ENCODE assay signal across 15 cellular contexts in genomic region chr10:133527779-133528271, GRCh38. TPM values are rescaled to one million over a fixed set of nuclear protein-coding genes. Genes with fewer than 3 reads are reported as not detected.
DNase-seq lines count a peak whose midpoint lies in the region; ATAC-seq and TF ChIP-seq lines count a peak whose summit lies in the region.
"Had no signal": no experiment of that assay in that cellular context is flagged by ENCODE, and none has a peak within 500 bp of the region (broad histone marks: within the 10 kb centered on the region; RNA-seq: fewer than 3 reads in every experiment).

No MANE protein-coding gene starts in this region.

- intact Hi-C loops in breast epithelium (cut with DNase I; ENCODE audit: low total_unique reads) (no loop called here), MCF 10A (cut with micrococcal nuclease) (loop anchor here (10.0 kb wide), 1 partner anchor 623 kb away; no protein-coding TSS in a partner anchor), left lung (cut with DNase I) (no loop called here)

- CTCF ChIA-PET in MCF 10A (lab: Yijun Ruan, JAX) = no interaction called here

- H3K4me3 ChIP-seq in breast epithelium = peak overlapping the region in 2 of 3 donors; percentile 47 to 56
- peak overlapping the region in 1 of 2 donors; percentile 0 for H3K4me3 ChIP-seq in left lung
- peak overlapping the region; percentile 11 for H3K4me3 ChIP-seq in thymus (ENCODE audit: low read length)
- H3K4me3 ChIP-seq: adrenal gland, uterus had no signal

- DNase-seq in breast epithelium (ENCODE audit: low spot score in 2 of 2) (no peak), MCF 10A (ENCODE audit: unreplicated experiment) (no peak), cerebellum (ENCODE audit: low spot score) (peak; percentile 40), left lung (no peak), DMS79 treated with DMSO at 0.1 percent for 48 hours (lab: John Stamatoyannopoulos, UW) (no peak), omental fat pad (ENCODE audit: low spot score) (no peak)
- DNase-seq: activated CD8-positive, alpha-beta memory T cell treated with anti-CD3 and anti-CD28 coated beads, Interleukin-2, amount 50 U/mL, for 4 hours; adrenal gland; left cardiac atrium; uterus had no signal

- TF ChIP-seq CTCF in breast epithelium (IDR thresholded peaks at IDR 0.05) = no peak
- no peak for TF ChIP-seq CTCF in MCF 10A (IDR thresholded peaks at IDR 0.05; ENCODE audit: unreplicated experiment)
- TF ChIP-seq CTCF in left lung (IDR thresholded peaks at IDR 0.05) = no peak
- TF ChIP-seq CTCF in omental fat pad (IDR thresholded peaks at IDR 0.05) = no peak

- H3K27ac Mint-ChIP-seq in MCF 10A (ENCODE audit: low read depth, unreplicated experiment) = no peak overlapping the region
- H3K27ac Mint-ChIP-seq: WTC11 had no signal

- POLR2A ChIA-PET in MCF 10A (lab: Yijun Ruan, JAX) = no interaction called here

- H3K4me1 ChIP-seq in breast epithelium (no peaks in the 10 kb centered on the region), left lung (peaks cover 3 to 21% of the 10 kb centered on the region in 2 donors), thymus (ENCODE audit: control insufficient read depth, insufficient read depth, low read length) (no peaks in the 10 kb centered on the region)
- H3K4me1 ChIP-seq: adrenal gland, uterus had no signal

- no peak overlapping the region for H3K4me3 Mint-ChIP-seq in MCF 10A (ENCODE audit: unreplicated experiment)
- H3K4me3 Mint-ChIP-seq: WTC11 had no signal

- H3K9me3 Mint-ChIP-seq in MCF 10A (ENCODE audit: unreplicated experiment) = peaks cover 8% of the 10 kb centered on the region

- H3K4me1 Mint-ChIP-seq in MCF 10A (ENCODE audit: insufficient read depth, unreplicated experiment) = no peaks in the 10 kb centered on the region
- H3K4me1 Mint-ChIP-seq: WTC11 had no signal

- H3K36me3 ChIP-seq in breast epithelium (no peaks in the 10 kb centered on the region), left lung (no peaks in the 10 kb centered on the region), thymus (ENCODE audit: control insufficient read depth, insufficient read depth) (no peaks in the 10 kb centered on the region)
- H3K36me3 ChIP-seq: adrenal gland, uterus had no signal

- ATAC-seq in left lung = peak; percentile 25
- no peak for ATAC-seq in HG02763 (IDR thresholded peaks at IDR 0.05; ENCODE audit: unreplicated experiment)
- ATAC-seq in omental fat pad (ENCODE audit: low FRiP score) = no peak
- ATAC-seq: WTC11 had no signal

- H3K9me3 ChIP-seq in breast epithelium (peaks cover 0 to 19% of the 10 kb centered on the region in 2 donors), left lung (peaks cover 0 to 18% of the 10 kb centered on the region in 2 donors), thymus (ENCODE audit: control insufficient read depth) (peaks cover 3% of the 10 kb centered on the region)
- H3K9me3 ChIP-seq: uterus had no signal

- peaks cover 43% of the 10 kb centered on the region for H3K27me3 Mint-ChIP-seq in MCF 10A (ENCODE audit: insufficient read depth, unreplicated experiment)

- H3K36me3 Mint-ChIP-seq in MCF 10A (ENCODE audit: insufficient read depth, unreplicated experiment) = no peaks in the 10 kb centered on the region

- TF ChIP-seq POLR2A in breast epithelium (IDR thresholded peaks at IDR 0.05) = no peak

- no TSS peak for BruUV-seq in MCF 10A (replicated peaks; lab: Mats Ljungman, UMichigan)

- peaks cover 0 to 46% of the 10 kb centered on the region in 2 donors for H3K27me3 ChIP-seq in breast epithelium
- peaks cover 33 to 64% of the 10 kb centered on the region in 2 donors for H3K27me3 ChIP-seq in left lung
- H3K27me3 ChIP-seq in thymus (ENCODE audit: control insufficient read depth, insufficient read depth) = peaks cover 42% of the 10 kb centered on the region

- 17% methylated on average over 50 of the region's 50 CpGs for WGBS in thymus

- no peak overlapping the region for H3K27ac ChIP-seq in breast epithelium
- H3K27ac ChIP-seq in left lung = no peak overlapping the region
- no peak overlapping the region for H3K27ac ChIP-seq in thymus (ENCODE audit: low read depth)
- H3K27ac ChIP-seq: adrenal gland, uterus had no signal

RNA-seq across cellular contexts. Expression of gene CYP2E1, which starts 0.7 kb away (rescaled TPM):
- total RNA-seq in breast epithelium (1 to 10 TPM in 1 of 3 donors, under 1 TPM in 2; 0.96 to 3.4 (median 0.98) TPM), MCF 10A (2022) (not detected in 2 replicates), cerebellum (16.0 TPM), left lung (1 to 10 TPM in 1 of 2 donors, under 1 TPM in 1; 0.68 to 2.2 TPM), omental fat pad (1 to 10 TPM in 2 of 4 donors, under 1 TPM in 2; 0.31 to 2.3 (median 1.3) TPM)
- polyA plus RNA-seq in thymus = 2.6 TPM

RNA-seq across cellular contexts. Expression of gene SYCE1, which starts 37.6 kb away (rescaled TPM):
- total RNA-seq in breast epithelium (1 to 10 TPM in 2 of 3 donors, not detected in 1; 3.9 to 5.4 TPM), MCF 10A (2022) (not detected in 2 replicates), cerebellum (2.4 TPM), left lung (under 1 TPM; 0.47 to 0.90 TPM), omental fat pad (10 to 100 TPM in 1 of 4 donors, under 1 TPM in 1, not detected in 2; 0.60 to 10.2 TPM)
- 0.41 TPM for polyA plus RNA-seq in thymus
- total RNA-seq: H4, LHCN-M2, WTC11 had no signal
